In the genomic region with DNA sequence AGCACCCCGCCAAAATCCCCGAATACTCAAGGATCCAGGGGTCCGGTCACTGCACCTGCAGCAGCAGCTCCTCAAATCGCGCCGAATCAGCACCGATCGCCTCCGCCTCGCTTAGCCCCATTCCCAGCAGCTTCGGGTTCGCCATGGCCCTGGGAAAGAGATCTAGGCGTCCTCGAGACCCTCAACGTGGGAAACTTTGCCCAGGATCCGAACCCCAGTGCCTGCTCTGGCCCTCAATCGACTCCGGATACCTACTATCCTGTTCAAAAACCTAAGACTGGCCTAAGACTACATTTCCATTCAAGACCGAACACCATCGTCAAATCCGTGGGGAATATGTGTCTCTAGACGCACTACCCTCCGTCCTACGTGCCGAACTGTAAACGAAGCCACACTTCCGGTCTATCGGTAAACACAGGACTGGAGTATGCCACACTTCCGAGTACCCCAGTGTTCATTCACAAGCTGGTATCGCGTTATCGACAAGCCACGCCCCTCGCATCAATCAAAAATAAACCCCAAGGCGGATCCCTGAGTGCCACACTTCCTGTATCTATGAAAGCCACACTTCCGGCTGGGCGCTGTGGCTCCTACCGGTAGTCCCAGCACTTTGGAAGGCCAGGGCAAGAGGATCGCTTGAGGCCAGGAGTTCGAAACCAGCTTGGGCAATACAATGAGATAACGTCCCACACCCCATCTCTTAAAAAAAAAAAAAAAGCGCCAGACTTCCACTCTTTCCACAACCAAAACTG, we compare ENCODE assay signal across 8 cellular contexts. TPM values are rescaled to one million over a fixed set of nuclear protein-coding genes. Genes with fewer than 3 reads are reported as not detected.
DNase-seq lines count a peak whose midpoint lies in the region; ATAC-seq and TF ChIP-seq lines count a peak whose summit lies in the region.

A gene (minus strand): TSS at position 385 of the 752 bp plus-strand sequence. CDS start 240 bp downstream, at position 145.

- peak; percentile 57 for ATAC-seq in HG02678 (IDR thresholded peaks at IDR 0.05; ENCODE audit: unreplicated experiment)

- H3K4me3 ChIP-seq in adipocyte (ENCODE audit: low read length) (peak within 1 kb of the TSS; percentile 96), cardiac muscle cell (peak within 1 kb of the TSS; percentile 82), parathyroid adenoma (ENCODE audit: low read depth, low read length) (peak within 1 kb of the TSS; percentile 96), tibial nerve (peak within 1 kb of the TSS; percentile 56 to 92 (median 78))

- TF ChIP-seq POLR2A in GM10847 (IDR thresholded peaks at IDR 0.05; ENCODE audit: extremely low read depth, insufficient read length): peak; percentile 52
- TF ChIP-seq POLR2A in tibial nerve (IDR thresholded peaks at IDR 0.05): peak in 1 of 2 donors; percentile 54

- no peaks in the 10 kb centered on the region for H3K9me3 ChIP-seq in adipocyte (ENCODE audit: control insufficient read depth, low read length)
- no peaks in the 10 kb centered on the region for H3K9me3 ChIP-seq in cardiac muscle cell (ENCODE audit: low read depth)
- no peaks in the 10 kb centered on the region for H3K9me3 ChIP-seq in parathyroid adenoma (ENCODE audit: control insufficient read depth, low read length)
- no peaks in the 10 kb centered on the region for H3K9me3 ChIP-seq in tibial nerve

- H3K4me1 ChIP-seq in adipocyte (ENCODE audit: control insufficient read depth, insufficient read depth, low read length) (peaks cover 38% of the 10 kb centered on the region), cardiac muscle cell (ENCODE audit: low read depth) (peaks cover 2% of the 10 kb centered on the region), parathyroid adenoma (no peaks in the 10 kb centered on the region), tibial nerve (peaks cover 0 to 69% (median 13%) of the 10 kb centered on the region in 4 donors)

- peak in 1 of 2 donors; percentile 94 for TF ChIP-seq EP300 in tibial nerve (IDR thresholded peaks at IDR 0.05)

- H3K27ac ChIP-seq in cardiac muscle cell (peak within 1 kb of the TSS; percentile 97), parathyroid adenoma (peak within 1 kb of the TSS; percentile 85), tibial nerve (peak within 1 kb of the TSS; percentile 90 to 99 (median 94))

- DNase-seq in NCI-H1417 (lab: John Stamatoyannopoulos, UW): peak; percentile 97 to 99 (median 99)
- peak; percentile 96 to 98 for DNase-seq in SW 1271 (lab: John Stamatoyannopoulos, UW)
- peak; percentile 99 for DNase-seq in adipocyte (ENCODE audit: low read depth)
- peak; percentile 98 to 99 for DNase-seq in cardiac muscle cell (ENCODE audit: low read depth in 1 of 2, low spot score in 1 of 2)
- peak; percentile 96 to 99 for DNase-seq in tibial nerve (ENCODE audit: low spot score in 2 of 2)

- WGBS in tibial nerve, 2 donors: 1% methylated on average over 42 of the region's 42 CpGs

- peak within 1 kb of the TSS; percentile 95 for H2AFZ ChIP-seq in parathyroid adenoma

- H3K36me3 ChIP-seq in adipocyte (ENCODE audit: control insufficient read depth, insufficient read depth, low read length, severe bottlenecking) (peaks cover 2% of the 10 kb centered on the region), cardiac muscle cell (no peaks in the 10 kb centered on the region), parathyroid adenoma (ENCODE audit: control insufficient read depth, insufficient read depth, low read length) (no peaks in the 10 kb centered on the region), tibial nerve (peaks cover 0 to 36% (median 5%) of the 10 kb centered on the region in 3 donors)

- TF ChIP-seq CTCF in cardiac muscle cell (IDR thresholded peaks at IDR 0.05; ENCODE audit: low read depth, low read length): peak; percentile 24
- TF ChIP-seq CTCF in parathyroid adenoma (IDR thresholded peaks at IDR 0.05): peak; percentile 15
- peak in 3 of 5 experiments; percentile 16 to 35 (median 21) for TF ChIP-seq CTCF in tibial nerve (IDR thresholded peaks at IDR 0.05)

- H3K27me3 ChIP-seq in adipocyte (replicated peaks; ENCODE audit: control insufficient read depth, insufficient read depth, low read length): no peaks in the 10 kb centered on the region
- no peaks in the 10 kb centered on the region for H3K27me3 ChIP-seq in cardiac muscle cell
- H3K27me3 ChIP-seq in parathyroid adenoma (ENCODE audit: control insufficient read depth, insufficient read depth, low read length): no peaks in the 10 kb centered on the region
- H3K27me3 ChIP-seq in tibial nerve: no peaks in the 10 kb centered on the region

- H3K79me2 ChIP-seq in parathyroid adenoma: no peaks in the 10 kb centered on the region

- H3K9ac ChIP-seq in adipocyte (ENCODE audit: low read length) (peak within 1 kb of the TSS; percentile 99), parathyroid adenoma (peak within 1 kb of the TSS; percentile 50)

- H3K4me2 ChIP-seq in parathyroid adenoma (ENCODE audit: low read length): peak within 1 kb of the TSS; percentile 100

RNA-seq across cellular contexts. Expression of the gene that starts here (rescaled TPM):
- total RNA-seq in cardiac muscle cell: 145 and 200 TPM in 2 replicates
- 139 and 156 TPM in 2 replicates for polyA plus RNA-seq in cardiac muscle cell
- total RNA-seq in tibial nerve: 100 to 1,000 TPM in 3 of 4 donors, 10 to 100 TPM in 1; 85.0 to 128 (median 110) TPM

Comparison
In these comparisons a context has a peak if more than half of its experiments do, and no peak if none do; other contexts are left out.
1. Peak in every context shown above with its lines: DNase-seq, ATAC-seq, H3K4me3 ChIP-seq and H3K27ac ChIP-seq.